1 cellular context compared by ENCODE assay signal in genomic region chr6:30556006-30556713, GRCh38.
TF ChIP-seq lines count a peak whose summit lies in the region.

GNL1 (minus strand) TSS chr6:30556489; CDS start chr6:30556203, 286 bp downstream.

TF ChIP-seq in HepG2, 621 proteins besides CTCF, POLR2A, EP300 and RAD21 (continued from another document and continues in another):
- no peak; the same call in 1 of the 2 replicates for TF ChIP-seq ZXDC (CRISPR knock-in tag; IDR thresholded peaks at IDR 0.05)
- peak; percentile 35; the same call in 1 of the 2 replicates for TF ChIP-seq ZNF609 (CRISPR knock-in tag; IDR thresholded peaks at IDR 0.05; ENCODE audit: borderline replicate concordance)
- TF ChIP-seq TFDP1 (CRISPR knock-in tag; IDR thresholded peaks at IDR 0.05; ENCODE audit: borderline replicate concordance), result no peak; the same call in 1 of the 2 replicates
- TF ChIP-seq MXD1 (CRISPR knock-in tag; IDR thresholded peaks at IDR 0.05), result peak; percentile 74; the same call in 1 of the 2 replicates
- no peak for TF ChIP-seq ZNF275 (CRISPR knock-in tag; IDR thresholded peaks at IDR 0.05; ENCODE audit: borderline replicate concordance)
- peak; percentile 10; the same call in 1 of the 2 replicates for TF ChIP-seq FOXC1 (CRISPR knock-in tag; IDR thresholded peaks at IDR 0.05; ENCODE audit: borderline replicate concordance)
- peak; percentile 67; the same call in 1 of the 2 replicates for TF ChIP-seq ZNF777 (CRISPR knock-in tag; IDR thresholded peaks at IDR 0.05)
- peak; percentile 80; the same call in 1 of the 2 replicates for TF ChIP-seq ZFP37 (CRISPR knock-in tag; IDR thresholded peaks at IDR 0.05; ENCODE audit: borderline replicate concordance)
- TF ChIP-seq ZMYM3 (CRISPR knock-in tag; IDR thresholded peaks at IDR 0.05), result peak; percentile 31; the same call in 1 of the 2 replicates
- no peak for TF ChIP-seq ZNF710 (CRISPR knock-in tag; IDR thresholded peaks at IDR 0.05; ENCODE audit: borderline replicate concordance)
- TF ChIP-seq CEBPB (IDR thresholded peaks at IDR 0.05; ENCODE audit: borderline replicate concordance, low read depth, low read length), result peak; percentile 35; the same call in 1 of the 2 replicates
- TF ChIP-seq MED1 (CRISPR knock-in tag; IDR thresholded peaks at IDR 0.05), result peak; percentile 44
- peak; percentile 99 for TF ChIP-seq ZBTB42 (CRISPR knock-in tag; IDR thresholded peaks at IDR 0.05)
- peak; percentile 70 for TF ChIP-seq E2F2 (CRISPR knock-in tag; IDR thresholded peaks at IDR 0.05; ENCODE audit: borderline replicate concordance)
- 0 out of 2 replicates have a peak, but pooled peaks have one; percentile 68 for TF ChIP-seq ZNF512 (CRISPR knock-in tag; IDR thresholded peaks at IDR 0.05)
- TF ChIP-seq NBN (conservative IDR thresholded peaks at IDR 0.05), result no peak
- TF ChIP-seq ZNF101 (CRISPR knock-in tag; IDR thresholded peaks at IDR 0.05; ENCODE audit: borderline replicate concordance, low read depth), result no peak
- peak; percentile 56; the same call in 1 of the 2 replicates for TF ChIP-seq HCFC1 (IDR thresholded peaks at IDR 0.05; ENCODE audit: low read depth, low read length)
- peak; percentile 73; the same call in 1 of the 2 replicates for TF ChIP-seq EED (CRISPR knock-in tag; IDR thresholded peaks at IDR 0.05)
- TF ChIP-seq RFXAP (CRISPR knock-in tag; IDR thresholded peaks at IDR 0.05; ENCODE audit: borderline replicate concordance), result peak; percentile 68; the same call in 1 of the 2 replicates
- no peak for TF ChIP-seq SP140L (CRISPR knock-in tag; IDR thresholded peaks at IDR 0.05; ENCODE audit: borderline replicate concordance)
- TF ChIP-seq HOXA3 (CRISPR knock-in tag; IDR thresholded peaks at IDR 0.05), result peak; percentile 74; the same call in 1 of the 2 replicates
- no peak; the same call in 1 of the 2 replicates for TF ChIP-seq ZNF768 (CRISPR knock-in tag; IDR thresholded peaks at IDR 0.05)
- peak; percentile 58 for TF ChIP-seq IRF2 (CRISPR knock-in tag; IDR thresholded peaks at IDR 0.05)
- TF ChIP-seq ZNF563 (CRISPR knock-in tag; IDR thresholded peaks at IDR 0.05), result peak; percentile 19; the same call in 1 of the 2 replicates
- TF ChIP-seq ZNF850 (CRISPR knock-in tag; conservative IDR thresholded peaks at IDR 0.05), result no peak
- peak; percentile 75; the same call in 1 of the 2 replicates for TF ChIP-seq ZNF142 (CRISPR knock-in tag; IDR thresholded peaks at IDR 0.05)
- peak; percentile 70; the same call in 1 of the 2 replicates for TF ChIP-seq HOXA9 (CRISPR knock-in tag; IDR thresholded peaks at IDR 0.05; ENCODE audit: borderline replicate concordance)
- no peak; the same call in 1 of the 2 replicates for TF ChIP-seq SOX13 (IDR thresholded peaks at IDR 0.05)
- TF ChIP-seq SOX13 (CRISPR knock-in tag; conservative IDR thresholded peaks at IDR 0.05 in 1 of 2, IDR thresholded peaks at IDR 0.05 in 1 of 2), result peak; percentile 39 to 86; a peak in 2 of 4 replicates
